Comparison of ENCODE assay signal across 8 cellular contexts in genomic region chr15:74955796-74956647, GRCh38. TPM values are rescaled to one million over a fixed set of nuclear protein-coding genes. Genes with fewer than 3 reads are reported as not detected.
DNase-seq lines count a peak whose midpoint lies in the region; ATAC-seq and TF ChIP-seq lines count a peak whose summit lies in the region.

No MANE protein-coding gene starts in this region.

- H3K27ac ChIP-seq in CD8-positive, alpha-beta T cell (ENCODE audit: low read depth, low read length): no peak overlapping the region
- H3K27ac ChIP-seq in duodenal mucosa (ENCODE audit: low read depth, low read length): peak overlapping the region; percentile 56

- H3K4me3 Mint-ChIP-seq in CD8-positive, alpha-beta T cell: peak overlapping the region; percentile 55

- peaks cover 26% of the 10 kb centered on the region for H3K4me1 ChIP-seq in CD8-positive, alpha-beta T cell (ENCODE audit: insufficient read depth, low read length)
- H3K4me1 ChIP-seq in duodenal mucosa (ENCODE audit: control insufficient read depth in 1 of 2, insufficient read depth in 2 of 2, low read length in 2 of 2): peaks cover 40 to 43% of the 10 kb centered on the region in 2 donors

- no peaks in the 10 kb centered on the region for H3K36me3 Mint-ChIP-seq in CD8-positive, alpha-beta T cell

- peak overlapping the region; percentile 65 for H3K4me3 ChIP-seq in CD8-positive, alpha-beta T cell (ENCODE audit: low read depth, low read length)
- H3K4me3 ChIP-seq in LNCaP clone FGC (ENCODE audit: low read depth, low read length): peak overlapping the region; percentile 40
- peak overlapping the region; percentile 75 to 76 for H3K4me3 ChIP-seq in duodenal mucosa (ENCODE audit: low read depth in 1 of 2, low read length in 2 of 2)

- no peaks in the 10 kb centered on the region for H3K36me3 ChIP-seq in CD8-positive, alpha-beta T cell (ENCODE audit: insufficient read depth, low read length)
- no peaks in the 10 kb centered on the region for H3K36me3 ChIP-seq in duodenal mucosa (ENCODE audit: control insufficient read depth in 1 of 2, insufficient read depth in 2 of 2, low read length in 2 of 2)

- H3K9me3 Mint-ChIP-seq in CD8-positive, alpha-beta T cell: no peaks in the 10 kb centered on the region

- CTCF ChIA-PET in CD8-positive, alpha-beta T cell (lab: Charles Lee): interaction anchor here (0.6 to 1.4 kb wide), 5 partner anchors 55 to 448 kb away, joined by 3 to 4 read pairs (median 3); no protein-coding TSS in a partner anchor

- H3K4me1 Mint-ChIP-seq in CD8-positive, alpha-beta T cell (ENCODE audit: low read depth): peaks cover 30% of the 10 kb centered on the region

- H3K9ac ChIP-seq in duodenal mucosa (ENCODE audit: low read depth in 1 of 2, low read length in 2 of 2): peak overlapping the region; percentile 2 to 44

- peaks cover 21% of the 10 kb centered on the region for H3K27me3 Mint-ChIP-seq in CD8-positive, alpha-beta T cell (ENCODE audit: low read depth)

- ATAC-seq in CD8-positive, alpha-beta T cell: peak; percentile 53
- peak; percentile 50 for ATAC-seq in GM21423 (IDR thresholded peaks at IDR 0.05; ENCODE audit: unreplicated experiment)
- ATAC-seq in HG03378 (IDR thresholded peaks at IDR 0.05; ENCODE audit: unreplicated experiment): no peak

- peaks cover 17% of the 10 kb centered on the region for H3K27me3 ChIP-seq in CD8-positive, alpha-beta T cell (ENCODE audit: insufficient read depth, low read length)
- H3K27me3 ChIP-seq in duodenal mucosa (ENCODE audit: control insufficient read depth in 1 of 2, insufficient read depth in 2 of 2, low read length in 2 of 2): peaks cover 6 to 8% of the 10 kb centered on the region in 2 donors

- POLR2A ChIA-PET in CD8-positive, alpha-beta T cell (lab: Charles Lee): interaction anchor here (0.7 to 0.9 kb wide), 2 partner anchors 351 to 496 kb away, joined by 3 read pairs; no protein-coding TSS in a partner anchor

- intact Hi-C loops in CD8-positive, alpha-beta T cell (cut with DNase I, micrococcal nuclease): loop anchor here (1.0 to 10.0 kb wide), 7 partner anchors 18 to 889 kb away; partner anchors contain the start of genes COX5A (in 1 of the 2), PPCDC (in 1 of the 2), UBE2Q2 (in 1 of the 2) and ULK3 (in 1 of the 2)

- DNase-seq in CD8-positive, alpha-beta T cell: peak; percentile 26 to 77 (median 48)
- DNase-seq in LNCaP clone FGC (ENCODE audit: low read depth) (no peak), lung microvascular endothelial cell (ENCODE audit: low read depth in 2 of 2) (peak; percentile 81 to 91)
- peak; percentile 61 for DNase-seq in activated CD4-positive, alpha-beta T cell treated with anti-CD3 and anti-CD28 coated beads, Interleukin-2, amount 50 U/mL, for 1 hour
- DNase-seq in stimulated activated CD8-positive, alpha-beta memory T cell treated with anti-CD3 and anti-CD28 coated beads, Interleukin-12 subunit alpha, Interleukin-12 subunit beta, amount 100 ng/mL, for 24 hours (ENCODE audit: extremely low read depth): peak; percentile 28

- no peaks in the 10 kb centered on the region for H3K9me3 ChIP-seq in CD8-positive, alpha-beta T cell (ENCODE audit: low read length)
- no peaks in the 10 kb centered on the region for H3K9me3 ChIP-seq in duodenal mucosa (ENCODE audit: control insufficient read depth in 1 of 2, low read length in 2 of 2)

- H3K27ac Mint-ChIP-seq in CD8-positive, alpha-beta T cell: no peak overlapping the region

- no peak for TF ChIP-seq CTCF in CD8-positive, alpha-beta T cell (IDR thresholded peaks at IDR 0.05)
- TF ChIP-seq CTCF in LNCaP clone FGC (IDR thresholded peaks at IDR 0.05; ENCODE audit: control insufficient read depth, extremely low read depth, insufficient read depth): no peak

RNA-seq across cellular contexts. Expression of gene RPP25, which starts 0.6 kb away (rescaled TPM):
- total RNA-seq in CD8-positive, alpha-beta T cell: under 1 TPM; 0.22 to 0.28 TPM
- 16.6 and 26.0 TPM in 2 replicates for total RNA-seq in lung microvascular endothelial cell

RNA-seq across cellular contexts. Expression of gene COX5A, which starts 18.1 kb away (rescaled TPM):
- total RNA-seq in CD8-positive, alpha-beta T cell: 10 to 100 TPM; 40.0 to 42.6 TPM
- 55.0 and 61.5 TPM in 2 replicates for total RNA-seq in lung microvascular endothelial cell

RNA-seq across cellular contexts. Expression of gene SCAMP5, which starts 39.3 kb away (rescaled TPM):
- under 1 TPM; 0.71 to 0.72 TPM for total RNA-seq in CD8-positive, alpha-beta T cell
- 5.6 and 6.1 TPM in 2 replicates for total RNA-seq in lung microvascular endothelial cell

RNA-seq across cellular contexts. Expression of gene FAM219B, which starts 49.4 kb away (rescaled TPM):
- 10 to 100 TPM; 18.6 to 22.1 TPM for total RNA-seq in CD8-positive, alpha-beta T cell
- total RNA-seq in lung microvascular endothelial cell: 25.1 and 45.6 TPM in 2 replicates

Comparison
In these comparisons a context has a peak if more than half of its experiments do, and no peak if none do; other contexts are left out.
1. RNA of gene RPP25, which starts 0.6 kb away (total RNA-seq): 16.6 to 26.0 TPM in lung microvascular endothelial cell; 0.22 to 0.28 TPM in CD8-positive, alpha-beta T cell; every median in the first group is over 10 times any median in the second.
2. Peak in every context shown above with its lines, with median percentiles within 50 percentile points of each other: H3K4me3 ChIP-seq.